In the genomic region with DNA sequence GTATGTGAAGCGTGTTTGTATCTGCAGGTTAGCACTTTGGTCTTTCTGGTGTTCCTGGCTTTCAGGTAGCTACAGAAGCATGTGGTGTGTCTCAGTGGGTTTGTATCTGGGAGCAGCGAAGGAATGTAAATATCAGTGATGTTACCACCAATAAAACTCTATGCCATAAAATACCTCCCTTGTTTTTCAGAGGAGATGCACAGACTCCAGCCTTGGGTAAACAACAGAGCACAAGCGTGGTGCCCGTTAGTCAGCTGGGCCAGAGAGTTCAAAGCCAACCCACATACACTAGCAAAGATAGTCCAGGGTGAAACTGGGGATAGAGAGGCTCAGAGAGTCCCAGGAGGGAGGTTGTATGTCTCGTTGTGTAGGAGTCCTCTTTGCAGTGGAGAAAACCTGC, we compare ENCODE assay signal across 21 cellular contexts.
"Had no signal": no experiment of that assay in that cellular context is flagged by ENCODE, and none has a peak within 500 bp of the region (broad histone marks: within the 10 kb centered on the region; RNA-seq: fewer than 3 reads in every experiment).

No MANE protein-coding gene starts in this region.

- H3K4me3 Mint-ChIP-seq: activated T-helper 17 cell treated with anti-CD3 and anti-CD28 coated beads, Interleukin-2, amount 50 U/mL, for 72 hours; memory B cell; naive B cell; neural progenitor cell; WTC11 had no signal

- H3K27ac ChIP-seq: adrenal gland, ascending aorta, brain microvascular endothelial cell, gastrocnemius medialis, neural progenitor cell, psoas muscle, right atrium auricular region, upper lobe of left lung had no signal

- H3K4me1 ChIP-seq: adrenal gland, ascending aorta, gastrocnemius medialis, neural progenitor cell, psoas muscle, right atrium auricular region, upper lobe of left lung had no signal

- H3K9ac ChIP-seq: neural progenitor cell had no signal

- H3K27me3 ChIP-seq: adrenal gland, ascending aorta, brain microvascular endothelial cell, gastrocnemius medialis, neural progenitor cell, right atrium auricular region, upper lobe of left lung had no signal

- ATAC-seq: activated naive CD4-positive, alpha-beta T cell treated with anti-CD3 and anti-CD28 coated beads, Interleukin-2, amount 50 U/mL, for 72 hours; activated T-helper 17 cell treated with anti-CD3 and anti-CD28 coated beads, Interleukin-2, amount 50 U/mL, for 72 hours; esophagus mucosa; gastrocnemius medialis; psoas muscle; stimulated activated naive CD8-positive, alpha-beta T cell treated with anti-CD3 and anti-CD28 coated beads, Interleukin-15, Interleukin-2, amounts not matched to agents 100 U/mL and 50 U/mL, for 24 hours had no signal

- H3K4me3 ChIP-seq: adrenal gland, ascending aorta, gastrocnemius medialis, neural progenitor cell, psoas muscle, right atrium auricular region, upper lobe of left lung had no signal

- H3K36me3 Mint-ChIP-seq: neural progenitor cell had no signal

- H3K4me1 Mint-ChIP-seq: activated T-helper 17 cell treated with anti-CD3 and anti-CD28 coated beads, Interleukin-2, amount 50 U/mL, for 72 hours; memory B cell had no signal

- H3K36me3 ChIP-seq: adrenal gland, ascending aorta, brain microvascular endothelial cell, gastrocnemius medialis, neural progenitor cell, right atrium auricular region, upper lobe of left lung had no signal

- H3K9me3 Mint-ChIP-seq: activated T-helper 17 cell treated with anti-CD3 and anti-CD28 coated beads, Interleukin-2, amount 50 U/mL, for 72 hours had no signal

- DNase-seq: activated T-cell treated with anti-CD3 and anti-CD28 coated beads, Interleukin-2, amount 50 U/mL, for 1 hour; adrenal gland; brain microvascular endothelial cell; caudate nucleus; effector memory CD4-positive, alpha-beta T cell; gastrocnemius medialis; naive B cell; psoas muscle; stimulated activated CD4-positive, alpha-beta T cell treated with anti-CD3 and anti-CD28 coated beads, Interleukin-12 subunit alpha, Interleukin-12 subunit beta, amount 100 ng/mL, for 4 hours; stimulated activated CD4-positive, alpha-beta T cell treated with anti-CD3 and anti-CD28 coated beads, Interleukin-4, amount 100 ng/mL, for 4 hours; stimulated activated naive CD8-positive, alpha-beta T cell treated with anti-CD3 and anti-CD28 coated beads, Interleukin-15, Interleukin-2, amounts not matched to agents 100 U/mL and 50 U/mL, for 24 hours; T-helper 9 cell; upper lobe of left lung had no signal

- H3K9me3 ChIP-seq: adrenal gland, ascending aorta, gastrocnemius medialis, psoas muscle, right atrium auricular region, upper lobe of left lung had no signal

- H3K27ac Mint-ChIP-seq: activated naive CD4-positive, alpha-beta T cell treated with anti-CD3 and anti-CD28 coated beads, Interleukin-2, amount 50 U/mL, for 72 hours; activated T-helper 17 cell treated with anti-CD3 and anti-CD28 coated beads, Interleukin-2, amount 50 U/mL, for 72 hours; memory B cell; naive B cell; neural progenitor cell; WTC11 had no signal
